In genomic region chr20:50689864-50690263, GRCh38 we compare ENCODE assay signal across 13 cellular contexts. TPM values are rescaled to one million over a fixed set of nuclear protein-coding genes. Genes with fewer than 3 reads are reported as not detected.
DNase-seq lines count a peak whose midpoint lies in the region; ATAC-seq and TF ChIP-seq lines count a peak whose summit lies in the region.
"Had no signal": no experiment of that assay in that cellular context is flagged by ENCODE, and none has a peak within 500 bp of the region (broad histone marks: within the 10 kb centered on the region; RNA-seq: fewer than 3 reads in every experiment).

No MANE protein-coding gene starts in this region.

- peaks cover 9% of the 10 kb centered on the region for H3K27me3 ChIP-seq in CD8-positive, alpha-beta memory T cell (ENCODE audit: insufficient read depth, low read length, poor library complexity, severe bottlenecking)
- H3K27me3 ChIP-seq in aorta (ENCODE audit: control insufficient read depth in 1 of 2, insufficient read depth in 2 of 2, low read length in 1 of 2) = no peaks in the 10 kb centered on the region
- H3K27me3 ChIP-seq: thyroid gland had no signal

- H3K9me3 Mint-ChIP-seq in CD8-positive, alpha-beta memory T cell = no peaks in the 10 kb centered on the region
- H3K9me3 Mint-ChIP-seq in nephron (no peaks in the 10 kb centered on the region), CD14-positive monocyte (peaks cover 0 to 11% (median 4%) of the 10 kb centered on the region in 7 donors)

- TF ChIP-seq CTCF in nephron (IDR thresholded peaks at IDR 0.05; ENCODE audit: unreplicated experiment in 3 of 3) (no peak), CD14-positive monocyte (IDR thresholded peaks at IDR 0.05) (no peak)

- H3K27ac ChIP-seq in CD8-positive, alpha-beta memory T cell (ENCODE audit: low read depth, low read length) = peak overlapping the region; percentile 58
- H3K27ac ChIP-seq in aorta (ENCODE audit: low read depth in 1 of 2, low read length in 2 of 2) = no peak overlapping the region

- no peaks in the 10 kb centered on the region for H3K4me1 ChIP-seq in CD8-positive, alpha-beta memory T cell (ENCODE audit: insufficient read depth, low read length)
- H3K4me1 ChIP-seq in aorta (ENCODE audit: control insufficient read depth in 1 of 2, insufficient read depth in 2 of 2, low read length in 2 of 2) = no peaks in the 10 kb centered on the region

- no peak for TF ChIP-seq POLR2A in erythroblast (IDR thresholded peaks at IDR 0.05; ENCODE audit: low read length)

- CTCF ChIA-PET in CD8-positive, alpha-beta memory T cell (lab: Charles Lee) = no interaction called here

- H3K36me3 ChIP-seq in CD8-positive, alpha-beta memory T cell (ENCODE audit: insufficient read depth, low read length) = no peaks in the 10 kb centered on the region
- H3K36me3 ChIP-seq in aorta (ENCODE audit: control insufficient read depth in 1 of 2, insufficient read depth in 2 of 2, low read length in 1 of 2) = no peaks in the 10 kb centered on the region
- H3K36me3 ChIP-seq: thyroid gland had no signal

- H3K27me3 Mint-ChIP-seq in CD8-positive, alpha-beta memory T cell = peaks cover 35 to 54% of the 10 kb centered on the region in 2 donors
- peaks cover 26% of the 10 kb centered on the region for H3K27me3 Mint-ChIP-seq in nephron (ENCODE audit: low read depth)
- H3K27me3 Mint-ChIP-seq in CD14-positive monocyte (ENCODE audit: low read depth in 3 of 3) = peaks cover 54 to 59% (median 55%) of the 10 kb centered on the region in 3 donors

- POLR2A ChIA-PET in CD8-positive, alpha-beta memory T cell (lab: Charles Lee) = no interaction called here

- ATAC-seq in aorta (ENCODE audit: low FRiP score) (no peak), GM19463 (IDR thresholded peaks at IDR 0.05; ENCODE audit: unreplicated experiment) (no peak)

- H3K4me1 Mint-ChIP-seq in CD8-positive, alpha-beta memory T cell = peaks cover 0 to 20% (median 8%) of the 10 kb centered on the region in 3 donors
- H3K4me1 Mint-ChIP-seq in nephron = peaks cover 37% of the 10 kb centered on the region
- peaks cover 10% of the 10 kb centered on the region for H3K4me1 Mint-ChIP-seq in CD14-positive monocyte

- no peak overlapping the region for H3K4me3 ChIP-seq in CD8-positive, alpha-beta memory T cell (ENCODE audit: low read length)
- H3K4me3 ChIP-seq in aorta (ENCODE audit: low read length in 2 of 2) = no peak overlapping the region
- H3K4me3 ChIP-seq: thyroid gland had no signal

- H3K9me3 ChIP-seq in CD8-positive, alpha-beta memory T cell (ENCODE audit: low read length) = no peaks in the 10 kb centered on the region
- no peaks in the 10 kb centered on the region for H3K9me3 ChIP-seq in aorta (ENCODE audit: control insufficient read depth, low read length)
- H3K9me3 ChIP-seq: thyroid gland had no signal

- DNase-seq in CD8-positive, alpha-beta memory T cell = no peak
- peak; percentile 80 for DNase-seq in NCI-H2196 (lab: John Stamatoyannopoulos, UW; ENCODE audit: unreplicated experiment)
- DNase-seq in erythroblast (lab: John Stamatoyannopoulos, UW) = peak; percentile 72 to 82
- no peak for DNase-seq in aorta
- DNase-seq in AML-193 (lab: John Stamatoyannopoulos, UW) = no peak
- DNase-seq in CD14-positive monocyte (ENCODE audit: low spot score) = no peak
- DNase-seq: activated CD4-positive, CD25-positive, alpha-beta regulatory T cell; COR-L47; KBM-7; thyroid gland had no signal

- H3K36me3 Mint-ChIP-seq in CD8-positive, alpha-beta memory T cell = no peaks in the 10 kb centered on the region
- no peaks in the 10 kb centered on the region for H3K36me3 Mint-ChIP-seq in nephron (ENCODE audit: low read depth)
- peaks cover 0 to 1% of the 10 kb centered on the region in 2 donors for H3K36me3 Mint-ChIP-seq in CD14-positive monocyte
- H3K36me3 Mint-ChIP-seq: activated naive CD8-positive, alpha-beta T cell had no signal

- H3K4me3 Mint-ChIP-seq in CD8-positive, alpha-beta memory T cell = no peak overlapping the region
- H3K4me3 Mint-ChIP-seq in nephron = peak overlapping the region; percentile 14 to 63 (median 38)
- peak overlapping the region in 1 of 2 donors; percentile 70 for H3K4me3 Mint-ChIP-seq in CD14-positive monocyte

- no peak overlapping the region for H3K27ac Mint-ChIP-seq in CD8-positive, alpha-beta memory T cell
- H3K27ac Mint-ChIP-seq in nephron = peak overlapping the region in 1 of 3 experiments; percentile 9
- H3K27ac Mint-ChIP-seq in CD14-positive monocyte = no peak overlapping the region
- H3K27ac Mint-ChIP-seq: activated naive CD8-positive, alpha-beta T cell had no signal

- intact Hi-C loops in aorta (cut with DNase I) = no loop called here
- intact Hi-C loops in CD14-positive monocyte (cut with micrococcal nuclease) = no loop called here

- 74 to 75% methylated on average over 8 of the region's 8 CpGs for WGBS in aorta, 2 donors

RNA-seq across cellular contexts. Expression of gene RIPOR3, which starts 1.5 kb away (rescaled TPM):
- not detected for total RNA-seq in CD8-positive, alpha-beta memory T cell
- polyA plus RNA-seq in CD8-positive, alpha-beta memory T cell = 1.8 TPM
- 1 to 10 TPM; 3.4 to 8.0 TPM for total RNA-seq in aorta
- polyA plus RNA-seq in aorta (1 to 10 TPM in 1 of 2 donors, under 1 TPM in 1; 0.23 to 1.1 TPM), CD14-positive monocyte (not detected)

RNA-seq across cellular contexts. Expression of gene PARD6B, which starts 41.5 kb away (rescaled TPM):
- total RNA-seq in CD8-positive, alpha-beta memory T cell = 1 to 10 TPM; 5.5 to 5.6 TPM
- 0.72 TPM for polyA plus RNA-seq in CD8-positive, alpha-beta memory T cell
- 1 to 10 TPM; 1.2 to 2.6 TPM for total RNA-seq in aorta
- polyA plus RNA-seq in aorta (1 to 10 TPM in 1 of 2 donors, under 1 TPM in 1; 0.92 to 2.1 TPM), CD14-positive monocyte (under 1 TPM; 0.04 to 0.13 TPM)

Comparison
In these comparisons a context has a peak if more than half of its experiments do, and no peak if none do; other contexts are left out.
1. DNase-seq: peak in NCI-H2196 (single experiment) and erythroblast (2 of 2); none in CD8-positive, alpha-beta memory T cell (0 of 5), aorta (0 of 2), AML-193 (0 of 2) and CD14-positive monocyte (single experiment).
2. H3K4me3 Mint-ChIP-seq: peak in nephron (3 of 3); none in CD8-positive, alpha-beta memory T cell (0 of 7).